Comparison of ENCODE assay signal across 22 cellular contexts in the genomic region with DNA sequence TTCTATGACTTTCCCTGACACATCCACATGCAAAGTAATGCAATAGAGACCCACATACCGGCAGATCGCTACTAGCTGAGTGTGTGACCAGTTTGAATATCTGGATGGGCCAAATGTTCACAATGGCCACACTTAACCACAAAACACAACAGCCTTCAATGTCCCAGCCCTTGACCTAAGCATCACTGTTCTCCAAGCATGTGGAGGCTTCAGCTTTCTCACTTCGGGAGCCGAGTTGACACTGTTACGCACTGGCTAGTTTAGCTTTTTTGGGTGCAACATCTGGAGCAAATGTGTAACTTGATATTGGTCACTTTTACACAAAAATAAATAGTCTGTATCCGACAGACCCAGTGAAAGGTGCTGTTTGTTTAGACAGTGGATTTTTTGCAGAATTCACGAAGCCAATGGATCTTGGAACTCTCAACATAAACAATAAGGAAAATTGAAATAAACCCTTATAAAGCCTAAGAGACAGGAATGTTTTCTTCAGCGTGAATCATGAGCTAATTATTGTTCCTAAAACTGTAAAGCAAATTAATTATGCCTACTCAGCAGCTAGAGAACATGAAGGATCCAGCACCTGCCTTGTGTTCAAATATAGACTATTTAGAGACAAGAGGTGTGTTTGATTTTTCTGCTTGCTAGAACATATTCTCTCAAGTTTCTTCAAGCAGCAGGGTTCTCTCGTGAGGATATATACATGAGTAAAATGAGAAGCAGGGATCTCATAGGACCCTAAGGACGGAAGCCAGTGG.
DNase-seq lines count a peak whose midpoint lies in the region; ATAC-seq, FAIRE-seq and TF ChIP-seq lines count a peak whose summit lies in the region.
"Had no signal": no experiment of that assay in that cellular context is flagged by ENCODE, and none has a peak within 500 bp of the region (broad histone marks: within the 10 kb centered on the region; RNA-seq: fewer than 3 reads in every experiment).

No MANE protein-coding gene starts in this region.

- no peak overlapping the region for H3K18ac ChIP-seq in H9 (ENCODE audit: insufficient read length, low read depth, low read length)

- H2AK5ac ChIP-seq in H9 (ENCODE audit: insufficient read length, low read length), result no peak overlapping the region

- no peaks in the 10 kb centered on the region for H3K9me3 Mint-ChIP-seq in WTC11
- H3K9me3 Mint-ChIP-seq in naive thymus-derived CD4-positive, alpha-beta T cell, result no peaks in the 10 kb centered on the region
- no peaks in the 10 kb centered on the region for H3K9me3 Mint-ChIP-seq in H9
- H3K9me3 Mint-ChIP-seq: IgD-negative memory B cell had no signal

- H3K9ac ChIP-seq in H9 (ENCODE audit: extremely low read depth, insufficient read length, low read length), result no peak overlapping the region

- no peak for FAIRE-seq in A549 (lab: Jason Lieb, UNC)
- FAIRE-seq in HTR-8/SVneo (lab: Jason Lieb, UNC), result peak; percentile 20
- FAIRE-seq: RCC 7860 had no signal

- ATAC-seq in A549, result no peak
- no peak for ATAC-seq in WTC11
- ATAC-seq in naive thymus-derived CD4-positive, alpha-beta T cell, result no peak

- H2BK20ac ChIP-seq in H9 (ENCODE audit: low read depth, low read length, poor library complexity, severe bottlenecking), result no peak overlapping the region

- H3K27ac ChIP-seq in A549 (no peak overlapping the region), osteoblast (ENCODE audit: low read depth, low read length) (peak overlapping the region; percentile 10), H9 (ENCODE audit: insufficient read length, low read depth, low read length) (no peak overlapping the region)
- H3K27ac ChIP-seq in naive thymus-derived CD4-positive, alpha-beta T cell (ENCODE audit: low read depth, low read length), result no peak overlapping the region
- H3K27ac ChIP-seq: HL-60, SJCRH30 had no signal

- H4K5ac ChIP-seq in H9 (ENCODE audit: insufficient read length, low read depth, low read length), result no peak overlapping the region

- 89% methylated on average over 10 of the region's 10 CpGs for WGBS in A549 (ENCODE audit: missing lambda C conversion rate)
- WGBS in H9 (ENCODE audit: extremely low coverage, insufficient read length, low lambda C conversion rate), result no CpG with 5 or more reads among the region's 10 CpGs

- H3K27ac Mint-ChIP-seq in WTC11 (no peak overlapping the region), H9 (no peak overlapping the region)
- no peak overlapping the region for H3K27ac Mint-ChIP-seq in naive thymus-derived CD4-positive, alpha-beta T cell
- H3K27ac Mint-ChIP-seq: B cell had no signal

- no peak overlapping the region for H3K23ac ChIP-seq in H9 (ENCODE audit: insufficient read length, low read depth, low read length)

- peaks cover under 1% of the 10 kb centered on the region; the same call in 2 of the 3 replicates for H3K4me1 ChIP-seq in A549
- peaks cover 30% of the 10 kb centered on the region for H3K4me1 ChIP-seq in osteoblast (ENCODE audit: insufficient read depth, low read length)
- H3K4me1 ChIP-seq in naive thymus-derived CD4-positive, alpha-beta T cell (ENCODE audit: control insufficient read depth in 2 of 2, insufficient read depth in 2 of 2, low read length in 2 of 2), result no peaks in the 10 kb centered on the region
- no peaks in the 10 kb centered on the region for H3K4me1 ChIP-seq in H9 (ENCODE audit: insufficient read depth, low read length)
- H3K4me1 ChIP-seq: SJCRH30 had no signal

- POLR2A ChIA-PET in A549 (lab: Yijun Ruan, JAX) (no interaction called here), WTC11 (lab: Charles Lee) (no interaction called here)
- POLR2A ChIA-PET in naive thymus-derived CD4-positive, alpha-beta T cell (lab: Charles Lee), result no interaction called here

- H3K4me1 Mint-ChIP-seq in WTC11, result no peaks in the 10 kb centered on the region
- H3K4me1 Mint-ChIP-seq in naive thymus-derived CD4-positive, alpha-beta T cell, result no peaks in the 10 kb centered on the region
- no peaks in the 10 kb centered on the region for H3K4me1 Mint-ChIP-seq in H9
- H3K4me1 Mint-ChIP-seq: B cell, CD14-positive monocyte, IgD-negative memory B cell had no signal

- H3K79me2 ChIP-seq in osteoblast (ENCODE audit: insufficient read depth, low read length) (no peaks in the 10 kb centered on the region), H9 (ENCODE audit: insufficient read depth, low read length) (no peaks in the 10 kb centered on the region)

- no peaks in the 10 kb centered on the region for H3K36me3 ChIP-seq in osteoblast (ENCODE audit: insufficient read depth, low read length)
- H3K36me3 ChIP-seq in naive thymus-derived CD4-positive, alpha-beta T cell (ENCODE audit: control insufficient read depth in 2 of 3, insufficient read depth in 3 of 3, low read length in 3 of 3), result no peaks in the 10 kb centered on the region
- H3K36me3 ChIP-seq: SJCRH30 had no signal

- no peaks in the 10 kb centered on the region for H3K79me1 ChIP-seq in H9 (ENCODE audit: insufficient read depth, low read depth, low read length, poor library complexity, severe bottlenecking)

- no peak overlapping the region for H3K4me3 Mint-ChIP-seq in WTC11
- no peak overlapping the region for H3K4me3 Mint-ChIP-seq in naive thymus-derived CD4-positive, alpha-beta T cell
- H3K4me3 Mint-ChIP-seq in H9, result no peak overlapping the region
- H3K4me3 Mint-ChIP-seq: B cell, CD14-positive monocyte, IgD-negative memory B cell had no signal

- H2AFZ ChIP-seq in osteoblast (ENCODE audit: low read length), result no peak overlapping the region
- no peak overlapping the region for H2AFZ ChIP-seq in H9 (ENCODE audit: low read length)

- no peak overlapping the region for H3K56ac ChIP-seq in H9 (ENCODE audit: insufficient read length, low read depth, low read length)

- no peak for TF ChIP-seq RAD21 in A549 (conservative IDR thresholded peaks at IDR 0.05 in 1 of 2, IDR thresholded peaks at IDR 0.05 in 1 of 2)

- intact Hi-C loops in naive thymus-derived CD4-positive, alpha-beta T cell (cut with micrococcal nuclease), result no loop called here

- H3K27me3 Mint-ChIP-seq in WTC11 (ENCODE audit: low read depth), result no peaks in the 10 kb centered on the region
- peaks cover 0 to 29% (median 12%) of the 10 kb centered on the region in 5 donors for H3K27me3 Mint-ChIP-seq in naive thymus-derived CD4-positive, alpha-beta T cell
- H3K27me3 Mint-ChIP-seq in H9 (ENCODE audit: low read depth), result no peaks in the 10 kb centered on the region

- H3K23me2 ChIP-seq in H9 (ENCODE audit: insufficient read length, low read depth, low read length, poor library complexity, severe bottlenecking), result no peaks in the 10 kb centered on the region

- H3K36me3 Mint-ChIP-seq in WTC11, result no peaks in the 10 kb centered on the region
- H3K36me3 Mint-ChIP-seq in naive thymus-derived CD4-positive, alpha-beta T cell, result no peaks in the 10 kb centered on the region
- H3K36me3 Mint-ChIP-seq in H9 (ENCODE audit: insufficient read depth in 1 of 3, low read depth in 3 of 3), result no peaks in the 10 kb centered on the region
- H3K36me3 Mint-ChIP-seq: CD14-positive monocyte, IgD-negative memory B cell had no signal

- no peak overlapping the region for H2BK12ac ChIP-seq in H9 (ENCODE audit: insufficient read length, low read depth, low read length)

- no peak overlapping the region for H2BK120ac ChIP-seq in H9 (ENCODE audit: low read depth, low read length, poor library complexity, severe bottlenecking)

- TF ChIP-seq CTCF in A549 (IDR thresholded peaks at IDR 0.05) (no peak), osteoblast (IDR thresholded peaks at IDR 0.05; ENCODE audit: extremely low read depth, low read depth, low read length) (no peak), WTC11 (IDR thresholded peaks at IDR 0.05) (no peak), H9 (conservative IDR thresholded peaks at IDR 0.05) (no peak)

- H3K4me2 ChIP-seq in A549 (no peak overlapping the region), osteoblast (ENCODE audit: insufficient read depth, low read length) (no peak overlapping the region), H9 (ENCODE audit: insufficient read depth, insufficient read length, low read length) (no peak overlapping the region)

- no peak overlapping the region for H3K14ac ChIP-seq in H9 (ENCODE audit: insufficient read depth, low read length)

- no peak overlapping the region for H3K4ac ChIP-seq in H9 (ENCODE audit: low read depth, low read length)

- TF ChIP-seq EP300 in A549 (IDR thresholded peaks at IDR 0.05), result no peak

- H3K9me3 ChIP-seq in A549 (no peaks in the 10 kb centered on the region), osteoblast (ENCODE audit: low read depth, low read length) (no peaks in the 10 kb centered on the region), H9 (ENCODE audit: control insufficient read depth, low read depth, low read length) (no peaks in the 10 kb centered on the region)
- H3K9me3 ChIP-seq in naive thymus-derived CD4-positive, alpha-beta T cell (ENCODE audit: control insufficient read depth in 2 of 3, low read length in 3 of 3), result no peaks in the 10 kb centered on the region
- H3K9me3 ChIP-seq: SJCRH30 had no signal

- H2BK5ac ChIP-seq in H9 (ENCODE audit: insufficient read length, low read length), result no peak overlapping the region

- H2BK15ac ChIP-seq in H9 (ENCODE audit: low read depth, low read length), result no peak overlapping the region

- H3T11ph ChIP-seq in H9 (ENCODE audit: low read length), result no peak overlapping the region

- no peak for DNase-seq in A549 (ENCODE audit: low read depth in 1 of 2, low spot score in 1 of 2)
- DNase-seq in HTR-8/SVneo (ENCODE audit: insufficient read length, low spot score), result no peak
- peak; percentile 71 for DNase-seq in fibroblast of gingiva (ENCODE audit: low read depth)
- no peak for DNase-seq in osteoblast (ENCODE audit: insufficient read length, low spot score, missing footprints)
- no peak for DNase-seq in WTC11 (ENCODE audit: low spot score)
- DNase-seq in GM19238 (ENCODE audit: insufficient read length, low spot score), result no peak
- no peak for DNase-seq in naive thymus-derived CD4-positive, alpha-beta T cell
- no peak for DNase-seq in H9
- DNase-seq: H7, Karpas-422, NCI-H1694 treated with DMSO at 0.1 percent for 48 hours, NCI-H2081 treated with DMSO at 0.1 percent for 48 hours, NCI-H2171 treated with DMSO at 0.1 percent for 48 hours, NCI-H524 treated with DMSO at 0.1 percent for 48 hours, NCI-H82, OCI-M1, SJCRH30 had no signal

- H4K20me1 ChIP-seq in osteoblast (ENCODE audit: insufficient read depth, low read length) (no peaks in the 10 kb centered on the region), H9 (ENCODE audit: control insufficient read depth, insufficient read depth, insufficient read length) (no peaks in the 10 kb centered on the region)

- H3K4me3 ChIP-seq in A549 (no peak overlapping the region), osteoblast (ENCODE audit: insufficient read depth, low read length) (no peak overlapping the region)
- no peak overlapping the region for H3K4me3 ChIP-seq in naive thymus-derived CD4-positive, alpha-beta T cell (ENCODE audit: low read length)
- H3K4me3 ChIP-seq: SJCRH30 had no signal

- H3K27me3 ChIP-seq in osteoblast (ENCODE audit: insufficient read depth, low read length) (no peaks in the 10 kb centered on the region), H9 (ENCODE audit: insufficient read depth, low read length) (no peaks in the 10 kb centered on the region)
- H3K27me3 ChIP-seq in naive thymus-derived CD4-positive, alpha-beta T cell (ENCODE audit: control insufficient read depth in 2 of 2, insufficient read depth in 2 of 2, low read length in 2 of 2), result no peaks in the 10 kb centered on the region
- H3K27me3 ChIP-seq: SJCRH30 had no signal

- TF ChIP-seq POLR2A in A549 (IDR thresholded peaks at IDR 0.05; ENCODE audit: low read length), result no peak

- CTCF ChIA-PET in A549 (lab: Yijun Ruan, JAX), result interaction anchor here (1.0 to 1.3 kb wide), 2 partner anchors 18 to 21 kb away, joined by 4 read pairs; no protein-coding TSS in a partner anchor
- CTCF ChIA-PET in WTC11 (lab: Charles Lee), result no interaction called here
- CTCF ChIA-PET in naive thymus-derived CD4-positive, alpha-beta T cell (lab: Charles Lee), result no interaction called here

- H4K8ac ChIP-seq in H9 (replicated peaks; ENCODE audit: insufficient read length, low read depth, low read length), result no peak overlapping the region

- no peak overlapping the region for H4K91ac ChIP-seq in H9 (ENCODE audit: insufficient read length, low read depth, low read length)
